In the genomic region with DNA sequence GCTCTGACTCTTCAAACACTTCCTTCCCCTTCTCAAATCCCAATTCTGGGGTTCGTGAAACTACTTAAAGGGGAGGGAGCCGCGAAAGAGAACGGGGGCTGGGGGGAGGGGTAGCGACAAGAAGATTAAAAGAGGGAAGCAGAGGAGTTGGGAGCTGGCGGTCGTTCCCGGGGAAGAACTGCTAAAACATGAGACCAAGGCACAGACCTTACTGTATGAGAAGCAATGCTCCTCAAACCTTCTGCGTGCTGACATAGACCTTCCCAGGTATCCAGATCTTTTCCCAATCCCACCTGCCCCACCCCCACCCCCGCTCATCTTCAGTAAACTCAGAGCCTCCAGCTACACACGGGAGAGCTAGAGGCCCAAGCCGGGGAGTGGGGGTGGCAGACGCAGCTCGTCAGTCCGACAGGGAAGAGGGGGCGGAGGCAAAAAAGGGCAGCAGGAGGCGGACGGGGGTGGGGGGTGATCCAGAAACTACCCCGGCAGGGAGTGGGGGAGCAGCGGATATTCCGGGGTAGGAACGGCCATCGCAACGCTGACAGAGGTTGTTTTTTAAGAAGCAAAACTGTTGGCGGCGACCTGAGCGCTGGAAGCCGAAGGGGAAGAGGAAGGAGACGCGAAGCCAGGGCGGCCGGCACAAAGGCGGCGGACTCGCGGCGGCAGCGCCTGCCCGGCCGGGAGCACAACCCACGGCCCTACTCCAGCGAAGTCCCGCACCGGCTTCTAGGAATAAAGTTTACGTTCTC, we compare ENCODE assay signal across 8 cellular contexts. TPM values are rescaled to one million over a fixed set of nuclear protein-coding genes. Genes with fewer than 3 reads are reported as not detected.
DNase-seq lines count a peak whose midpoint lies in the region; ATAC-seq and TF ChIP-seq lines count a peak whose summit lies in the region.

No MANE protein-coding gene starts in this region.

- no peak overlapping the region for H4K8ac ChIP-seq in neuronal stem cell (ENCODE audit: low read depth, low read length)

- TF ChIP-seq POLR2A in tibial nerve (IDR thresholded peaks at IDR 0.05): peak; percentile 18 to 64

- H3K4me3 ChIP-seq in HAP-1 (peak overlapping the region; percentile 64), MG63 (peak overlapping the region; percentile 69), neuronal stem cell (ENCODE audit: low read length in 2 of 2) (peak overlapping the region; percentile 68 to 94), tibial nerve (peak overlapping the region; percentile 64 to 92 (median 79))

- H3K9ac ChIP-seq in neuronal stem cell (ENCODE audit: low read depth, low read length, poor library complexity): peak overlapping the region; percentile 97

- peaks cover 6 to 13% of the 10 kb centered on the region in 2 donors for H3K36me3 Mint-ChIP-seq in activated naive CD4-positive, alpha-beta T cell treated with anti-CD3 and anti-CD28 coated beads, Interleukin-2, amount 50 U/mL, for 72 hours

- WGBS in neuronal stem cell (ENCODE audit: extremely low coverage in 2 of 2, insufficient read length in 2 of 2, insufficient replicate concordance in 1 of 2), 2 donors: no CpG with 5 or more reads among the region's 45 CpGs
- WGBS in tibial nerve, 2 donors: 0 to 1% methylated on average over 45 of the region's 45 CpGs

- peak overlapping the region; percentile 99 for H2AK5ac ChIP-seq in neuronal stem cell (ENCODE audit: low read depth, low read length)

- H2BK15ac ChIP-seq in neuronal stem cell (ENCODE audit: low read length): peak overlapping the region; percentile 81

- peak overlapping the region; percentile 72 for H2AFZ ChIP-seq in neuronal stem cell (ENCODE audit: low read length)

- no peaks in the 10 kb centered on the region for H3K27me3 ChIP-seq in HAP-1 (ENCODE audit: low read depth)
- no peaks in the 10 kb centered on the region for H3K27me3 ChIP-seq in MG63
- no peaks in the 10 kb centered on the region for H3K27me3 ChIP-seq in neuronal stem cell (ENCODE audit: control insufficient read depth in 3 of 3, insufficient read depth in 3 of 3, low read depth in 1 of 3, low read length in 3 of 3)
- no peaks in the 10 kb centered on the region for H3K27me3 ChIP-seq in tibial nerve

- peak in 1 of 2 donors; percentile 87 for TF ChIP-seq EP300 in tibial nerve (IDR thresholded peaks at IDR 0.05)

- H3K9me3 Mint-ChIP-seq in activated naive CD4-positive, alpha-beta T cell treated with anti-CD3 and anti-CD28 coated beads, Interleukin-2, amount 50 U/mL, for 72 hours: no peaks in the 10 kb centered on the region

- no peaks in the 10 kb centered on the region for H3K9me3 ChIP-seq in HAP-1
- H3K9me3 ChIP-seq in MG63: no peaks in the 10 kb centered on the region
- H3K9me3 ChIP-seq in neuronal stem cell (replicated peaks in 1 of 2; ENCODE audit: control insufficient read depth in 2 of 2, insufficient read depth in 1 of 2, low read depth in 1 of 2, low read length in 2 of 2): no peaks in the 10 kb centered on the region
- no peaks in the 10 kb centered on the region for H3K9me3 ChIP-seq in tibial nerve

- H3K4me2 ChIP-seq in neuronal stem cell (ENCODE audit: insufficient read depth, low read length, poor library complexity, severe bottlenecking): peak overlapping the region; percentile 43

- peak overlapping the region; percentile 84 for H2BK12ac ChIP-seq in neuronal stem cell (ENCODE audit: low read length)

- peaks cover 41% of the 10 kb centered on the region for H3K4me1 ChIP-seq in HAP-1
- H3K4me1 ChIP-seq in neuronal stem cell (ENCODE audit: control insufficient read depth in 2 of 2, insufficient read depth in 1 of 2, low read depth in 1 of 2, low read length in 2 of 2): peaks cover 0 to 13% of the 10 kb centered on the region in 2 donors
- peaks cover 0 to 57% (median 12%) of the 10 kb centered on the region in 4 donors for H3K4me1 ChIP-seq in tibial nerve

- H3K79me1 ChIP-seq in neuronal stem cell (ENCODE audit: low read depth, low read length): peaks cover 3% of the 10 kb centered on the region

- no peak for TF ChIP-seq CTCF in tibial nerve (IDR thresholded peaks at IDR 0.05)

- H2BK120ac ChIP-seq in neuronal stem cell (ENCODE audit: low read depth, low read length): peak overlapping the region; percentile 87

- in situ Hi-C loops in HAP-1 (cut with MboI; ENCODE audit: low sequenced_read_pairs): no loop called here

- H3K27ac ChIP-seq in neuronal stem cell (replicated peaks; ENCODE audit: low read length) (peak overlapping the region; percentile 99), tibial nerve (peak overlapping the region; percentile 96 to 99 (median 98))

- H3K18ac ChIP-seq in neuronal stem cell (ENCODE audit: low read length): peak overlapping the region; percentile 100

- H4K91ac ChIP-seq in neuronal stem cell (ENCODE audit: low read depth, low read length, poor library complexity): no peak overlapping the region

- H3K27ac Mint-ChIP-seq in activated naive CD4-positive, alpha-beta T cell treated with anti-CD3 and anti-CD28 coated beads, Interleukin-2, amount 50 U/mL, for 72 hours: peak overlapping the region in 1 of 2 donors; percentile 77

- no peak overlapping the region for H3K4ac ChIP-seq in neuronal stem cell (ENCODE audit: low read length)

- peak overlapping the region; percentile 99 for H2BK5ac ChIP-seq in neuronal stem cell (ENCODE audit: low read length)

- peak; percentile 94 for DNase-seq in GM03348 (ENCODE audit: low spot score)
- DNase-seq in HAP-1 (ENCODE audit: low spot score in 2 of 2): peak; percentile 80 to 93
- DNase-seq in MG63: peak; percentile 93
- DNase-seq in SIG-M5 (lab: John Stamatoyannopoulos, UW): peak; percentile 52
- DNase-seq in activated naive CD4-positive, alpha-beta T cell treated with anti-CD3 and anti-CD28 coated beads, Interleukin-2, amount 50 U/mL, for 72 hours (ENCODE audit: low spot score in 2 of 2): peak in 1 of 2 donors; percentile 22
- DNase-seq in glomerular endothelial cell (ENCODE audit: extremely low read depth, low read depth, low spot score): peak; percentile 64
- peak; percentile 78 for DNase-seq in neuronal stem cell (ENCODE audit: low spot score)
- peak; percentile 76 to 85 for DNase-seq in tibial nerve (ENCODE audit: low spot score in 2 of 2)

- ATAC-seq in activated naive CD4-positive, alpha-beta T cell treated with anti-CD3 and anti-CD28 coated beads, Interleukin-2, amount 50 U/mL, for 72 hours: peak; percentile 80 to 83

- H3K23ac ChIP-seq in neuronal stem cell (ENCODE audit: low read depth, low read length, poor library complexity): peak overlapping the region; percentile 91

- H3K14ac ChIP-seq in neuronal stem cell (ENCODE audit: low read length): peak overlapping the region; percentile 98

- H3K36me3 ChIP-seq in HAP-1 (replicated peaks) (no peaks in the 10 kb centered on the region), MG63 (no peaks in the 10 kb centered on the region), neuronal stem cell (replicated peaks in 1 of 2; ENCODE audit: control insufficient read depth in 2 of 2, insufficient read depth in 2 of 2, low read length in 2 of 2) (no peaks in the 10 kb centered on the region), tibial nerve (no peaks in the 10 kb centered on the region)

RNA-seq across cellular contexts. Expression of gene BAZ2B, which starts 1.0 kb away (rescaled TPM):
- total RNA-seq in MG63 (2014; rRNA removed; shearing (Covaris generic); ENCODE audit: low replicate concordance): 2.1 and 12.2 TPM in 2 replicates
- 10 to 100 TPM in 1 of 2 donors, 1 to 10 TPM in 1; 9.4 to 15.0 TPM for total RNA-seq in activated naive CD4-positive, alpha-beta T cell treated with anti-CD3 and anti-CD28 coated beads, Interleukin-2, amount 50 U/mL, for 72 hours
- total RNA-seq in glomerular endothelial cell: 43.3 and 79.3 TPM in 2 replicates
- polyA plus RNA-seq in neuronal stem cell (2013, experiment 1 of 2): 28.5 TPM
- polyA plus RNA-seq in neuronal stem cell (2013, experiment 2 of 2): 30.8 TPM
- 100 to 1,000 TPM in 3 of 4 donors, 10 to 100 TPM in 1; 98.4 to 135 (median 114) TPM for total RNA-seq in tibial nerve
